ENCODE assay signal across 29 cellular contexts in the genomic region with DNA sequence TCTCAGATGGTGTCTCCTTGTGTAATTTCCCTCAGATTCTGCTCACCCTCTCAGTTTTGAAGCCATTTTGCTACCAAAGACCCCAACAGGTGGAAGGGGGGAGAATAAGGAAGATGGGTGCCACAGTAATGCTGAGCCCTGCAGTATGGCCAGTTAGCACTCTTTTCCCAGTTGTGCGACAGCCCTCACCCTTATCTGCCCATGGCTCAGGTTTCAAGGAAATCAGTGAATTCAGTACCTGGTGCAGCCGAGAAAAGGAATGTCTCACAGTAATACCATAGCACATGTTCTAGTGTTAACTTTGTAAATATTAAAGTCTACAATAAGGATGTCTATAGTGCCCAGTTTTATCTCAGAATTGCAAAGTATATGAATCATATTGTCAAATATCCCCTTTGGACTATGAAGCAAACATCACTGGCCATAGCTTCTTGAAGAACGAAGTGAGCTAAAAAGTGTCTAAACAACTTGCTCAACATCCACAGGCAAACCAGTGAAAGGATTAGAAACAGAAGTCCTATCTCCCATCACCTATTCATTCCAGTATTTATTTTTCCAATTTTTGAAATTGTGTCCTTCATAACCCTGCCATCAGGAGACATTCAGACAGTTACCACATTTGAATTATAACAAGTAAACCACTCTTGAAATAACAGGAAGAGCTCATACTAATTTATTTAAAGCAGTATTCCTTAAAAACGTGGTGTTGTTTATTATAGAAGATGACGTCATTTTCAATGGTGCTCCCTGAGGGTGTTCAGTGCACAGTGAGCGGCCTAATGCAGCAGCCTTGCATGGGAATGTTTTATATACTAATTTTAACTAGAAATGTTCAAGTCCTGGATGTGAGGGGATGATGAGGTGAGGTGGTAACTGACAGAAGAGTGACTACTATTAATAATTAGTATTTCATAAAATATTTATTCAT.
"Had no signal": no experiment of that assay in that cellular context is flagged by ENCODE, and none has a peak within 500 bp of the region (broad histone marks: within the 10 kb centered on the region; RNA-seq: fewer than 3 reads in every experiment).

No MANE protein-coding gene starts in this region.

- H3K27ac Mint-ChIP-seq: activated CD4-positive, alpha-beta T cell treated with anti-CD3 and anti-CD28 coated beads, Interleukin-2, amount 10 ng/mL, durations not matched to agents 7 days and 5 days; activated CD8-positive, alpha-beta memory T cell treated with anti-CD3 and anti-CD28 coated beads, Interleukin-2, amount 10 ng/mL, durations not matched to agents 7 days and 5 days; activated CD8-positive, alpha-beta T cell treated with anti-CD3 and anti-CD28 coated beads for 36 hours; activated naive CD8-positive, alpha-beta T cell treated with anti-CD3 and anti-CD28 coated beads, Interleukin-2, amount 50 U/mL, for 24 hours; activated T-helper 1 cell treated with anti-CD3 and anti-CD28 coated beads, Interleukin-12 subunit alpha, Interleukin-12 subunit beta, Interleukin-2, Interleukin-4 antibody, amounts not matched to agents 30 ng/mL and 10 ng/mL and 1 ng/mL, durations not matched to agents 14 hours and 24 hours and 36 hours; brain; immature natural killer cell; natural killer cell; stimulated activated memory B cell treated with anti-CD40 and anti-IgM and Interleukin-4, amounts not matched to agents 10 μg/mL and 1 μg/mL and 100 μg/mL, for 72 hours had no signal

- H3K9me3 Mint-ChIP-seq: activated CD4-positive, alpha-beta T cell treated with anti-CD3 and anti-CD28 coated beads, Interleukin-2, amount 10 ng/mL, durations not matched to agents 7 days and 5 days had no signal

- H3K36me3 ChIP-seq: neutrophil, ovary, transverse colon, uterus, WERI-Rb-1 had no signal

- DNase-seq: activated CD4-positive, alpha-beta T cell treated with anti-CD3 and anti-CD28 coated beads, Interleukin-2, amount 10 ng/mL, durations not matched to agents 7 days and 5 days; activated CD4-positive, CD25-positive, alpha-beta regulatory T cell treated with anti-CD3 and anti-CD28 coated beads, Interleukin-2, amount 50 U/mL, for 72 hours; activated CD8-positive, alpha-beta memory T cell treated with anti-CD3 and anti-CD28 coated beads, Interleukin-2, amount 10 ng/mL, durations not matched to agents 7 days and 5 days; activated CD8-positive, alpha-beta T cell treated with anti-CD3 and anti-CD28 coated beads for 36 hours; activated gamma-delta T cell; activated naive CD4-positive, alpha-beta T cell treated with anti-CD3 and anti-CD28 coated beads, Interleukin-2, amount 50 U/mL, for 16 hours; activated naive CD8-positive, alpha-beta T cell treated with anti-CD3 and anti-CD28 coated beads, Interleukin-2, amount 50 U/mL, for 24 hours; aorta; central memory CD4-positive, alpha-beta T cell; dermis blood vessel endothelial cell; effector CD8-positive, alpha-beta T cell; foreskin melanocyte; immature natural killer cell; midbrain; natural killer cell; ovary; right cardiac atrium; stimulated activated CD4-positive, alpha-beta T cell treated with anti-CD3 and anti-CD28 coated beads, Interleukin-12 subunit alpha, Interleukin-12 subunit beta, amount 100 ng/mL, for 4 hours; stimulated activated CD4-positive, alpha-beta T cell treated with anti-CD3 and anti-CD28 coated beads, Interleukin-1b, Interleukin-23, amount 100 ng/mL, for 48 hours; transverse colon; uterus; WERI-Rb-1 had no signal

- H3K36me3 Mint-ChIP-seq: activated CD8-positive, alpha-beta memory T cell treated with anti-CD3 and anti-CD28 coated beads, Interleukin-2, amount 10 ng/mL, durations not matched to agents 7 days and 5 days; brain; immature natural killer cell; stimulated activated memory B cell treated with anti-CD40 and anti-IgM and Interleukin-4, amounts not matched to agents 10 μg/mL and 1 μg/mL and 100 μg/mL, for 72 hours had no signal

- ATAC-seq: activated CD8-positive, alpha-beta memory T cell treated with anti-CD3 and anti-CD28 coated beads, Interleukin-2, amount 10 ng/mL, durations not matched to agents 7 days and 5 days; activated CD8-positive, alpha-beta T cell treated with anti-CD3 and anti-CD28 coated beads for 36 hours; activated naive CD8-positive, alpha-beta T cell treated with anti-CD3 and anti-CD28 coated beads, Interleukin-2, amount 50 U/mL, for 24 hours; esophagus mucosa; left lobe of liver; natural killer cell; right cardiac atrium; stimulated activated memory B cell treated with anti-CD40 and anti-IgM and Interleukin-4, amounts not matched to agents 10 μg/mL and 1 μg/mL and 100 μg/mL, for 72 hours had no signal

- H3K4me1 ChIP-seq: transverse colon, uterus had no signal

- H3K4me1 Mint-ChIP-seq: activated CD4-positive, alpha-beta T cell treated with anti-CD3 and anti-CD28 coated beads, Interleukin-2, amount 10 ng/mL, durations not matched to agents 7 days and 5 days; activated CD8-positive, alpha-beta memory T cell treated with anti-CD3 and anti-CD28 coated beads, Interleukin-2, amount 10 ng/mL, durations not matched to agents 7 days and 5 days; activated naive CD8-positive, alpha-beta T cell treated with anti-CD3 and anti-CD28 coated beads, Interleukin-2, amount 50 U/mL, for 24 hours; immature natural killer cell; natural killer cell; stimulated activated memory B cell treated with anti-CD40 and anti-IgM and Interleukin-4, amounts not matched to agents 10 μg/mL and 1 μg/mL and 100 μg/mL, for 72 hours had no signal

- H3K4me3 ChIP-seq: lung, ovary, transverse colon, uterus had no signal

- H3K4me3 Mint-ChIP-seq: activated CD4-positive, alpha-beta T cell treated with anti-CD3 and anti-CD28 coated beads, Interleukin-2, amount 10 ng/mL, durations not matched to agents 7 days and 5 days; activated CD8-positive, alpha-beta memory T cell treated with anti-CD3 and anti-CD28 coated beads, Interleukin-2, amount 10 ng/mL, durations not matched to agents 7 days and 5 days; activated CD8-positive, alpha-beta T cell treated with anti-CD3 and anti-CD28 coated beads for 36 hours; activated naive CD8-positive, alpha-beta T cell treated with anti-CD3 and anti-CD28 coated beads, Interleukin-2, amount 50 U/mL, for 24 hours; activated T-helper 1 cell treated with anti-CD3 and anti-CD28 coated beads, Interleukin-12 subunit alpha, Interleukin-12 subunit beta, Interleukin-2, Interleukin-4 antibody, amounts not matched to agents 30 ng/mL and 10 ng/mL and 1 ng/mL, durations not matched to agents 14 hours and 24 hours and 36 hours; brain; immature natural killer cell; natural killer cell; stimulated activated memory B cell treated with anti-CD40 and anti-IgM and Interleukin-4, amounts not matched to agents 10 μg/mL and 1 μg/mL and 100 μg/mL, for 72 hours had no signal

- H3K27me3 Mint-ChIP-seq: activated CD4-positive, alpha-beta T cell treated with anti-CD3 and anti-CD28 coated beads, Interleukin-2, amount 10 ng/mL, durations not matched to agents 7 days and 5 days; activated CD8-positive, alpha-beta memory T cell treated with anti-CD3 and anti-CD28 coated beads, Interleukin-2, amount 10 ng/mL, durations not matched to agents 7 days and 5 days; activated naive CD8-positive, alpha-beta T cell treated with anti-CD3 and anti-CD28 coated beads, Interleukin-2, amount 50 U/mL, for 24 hours; stimulated activated memory B cell treated with anti-CD40 and anti-IgM and Interleukin-4, amounts not matched to agents 10 μg/mL and 1 μg/mL and 100 μg/mL, for 72 hours had no signal

- H3K27ac ChIP-seq: neutrophil, ovary, transverse colon, uterus, WERI-Rb-1 had no signal

- H3K27me3 ChIP-seq: ovary, transverse colon, uterus had no signal

- H3K9me3 ChIP-seq: neutrophil, ovary, transverse colon, uterus had no signal
